ENCODE assay signal across 2 cellular contexts in genomic region chr19:18117364-18117691, GRCh38.
TF ChIP-seq lines count a peak whose summit lies in the region.

No MANE protein-coding gene starts in this region.

TF ChIP-seq in HepG2, 621 proteins besides CTCF, POLR2A, EP300 and RAD21:
- TF ChIP-seq NFYB (CRISPR knock-in tag; IDR thresholded peaks at IDR 0.05) (no peak), TBL1XR1 (IDR thresholded peaks at IDR 0.05; ENCODE audit: borderline replicate concordance, low read length, partially characterized antibody) (no peak), ZNF10 (CRISPR knock-in tag; IDR thresholded peaks at IDR 0.05; ENCODE audit: borderline replicate concordance, low read depth) (no peak), SIX4 (CRISPR knock-in tag; IDR thresholded peaks at IDR 0.05) (no peak), TIGD3 (CRISPR knock-in tag; IDR thresholded peaks at IDR 0.05; ENCODE audit: borderline replicate concordance) (no peak), ZNF296 (CRISPR knock-in tag; conservative IDR thresholded peaks at IDR 0.05) (no peak), GATAD1 (CRISPR knock-in tag; IDR thresholded peaks at IDR 0.05) (no peak), NRL (CRISPR knock-in tag; IDR thresholded peaks at IDR 0.05; ENCODE audit: borderline replicate concordance) (no peak), ZNF883 (CRISPR knock-in tag; IDR thresholded peaks at IDR 0.05; ENCODE audit: not compliant biosample characterization) (no peak), TBX2 (CRISPR knock-in tag; IDR thresholded peaks at IDR 0.05; ENCODE audit: borderline replicate concordance) (no peak), CCAR2 (optimal IDR thresholded peaks at IDR 0.05; ENCODE audit: low read depth, low read length) (no peak), ELF4 (CRISPR knock-in tag; IDR thresholded peaks at IDR 0.05; ENCODE audit: borderline replicate concordance) (no peak), RARA (CRISPR knock-in tag; IDR thresholded peaks at IDR 0.05) (no peak)
- TF ChIP-seq, protein P1, sequence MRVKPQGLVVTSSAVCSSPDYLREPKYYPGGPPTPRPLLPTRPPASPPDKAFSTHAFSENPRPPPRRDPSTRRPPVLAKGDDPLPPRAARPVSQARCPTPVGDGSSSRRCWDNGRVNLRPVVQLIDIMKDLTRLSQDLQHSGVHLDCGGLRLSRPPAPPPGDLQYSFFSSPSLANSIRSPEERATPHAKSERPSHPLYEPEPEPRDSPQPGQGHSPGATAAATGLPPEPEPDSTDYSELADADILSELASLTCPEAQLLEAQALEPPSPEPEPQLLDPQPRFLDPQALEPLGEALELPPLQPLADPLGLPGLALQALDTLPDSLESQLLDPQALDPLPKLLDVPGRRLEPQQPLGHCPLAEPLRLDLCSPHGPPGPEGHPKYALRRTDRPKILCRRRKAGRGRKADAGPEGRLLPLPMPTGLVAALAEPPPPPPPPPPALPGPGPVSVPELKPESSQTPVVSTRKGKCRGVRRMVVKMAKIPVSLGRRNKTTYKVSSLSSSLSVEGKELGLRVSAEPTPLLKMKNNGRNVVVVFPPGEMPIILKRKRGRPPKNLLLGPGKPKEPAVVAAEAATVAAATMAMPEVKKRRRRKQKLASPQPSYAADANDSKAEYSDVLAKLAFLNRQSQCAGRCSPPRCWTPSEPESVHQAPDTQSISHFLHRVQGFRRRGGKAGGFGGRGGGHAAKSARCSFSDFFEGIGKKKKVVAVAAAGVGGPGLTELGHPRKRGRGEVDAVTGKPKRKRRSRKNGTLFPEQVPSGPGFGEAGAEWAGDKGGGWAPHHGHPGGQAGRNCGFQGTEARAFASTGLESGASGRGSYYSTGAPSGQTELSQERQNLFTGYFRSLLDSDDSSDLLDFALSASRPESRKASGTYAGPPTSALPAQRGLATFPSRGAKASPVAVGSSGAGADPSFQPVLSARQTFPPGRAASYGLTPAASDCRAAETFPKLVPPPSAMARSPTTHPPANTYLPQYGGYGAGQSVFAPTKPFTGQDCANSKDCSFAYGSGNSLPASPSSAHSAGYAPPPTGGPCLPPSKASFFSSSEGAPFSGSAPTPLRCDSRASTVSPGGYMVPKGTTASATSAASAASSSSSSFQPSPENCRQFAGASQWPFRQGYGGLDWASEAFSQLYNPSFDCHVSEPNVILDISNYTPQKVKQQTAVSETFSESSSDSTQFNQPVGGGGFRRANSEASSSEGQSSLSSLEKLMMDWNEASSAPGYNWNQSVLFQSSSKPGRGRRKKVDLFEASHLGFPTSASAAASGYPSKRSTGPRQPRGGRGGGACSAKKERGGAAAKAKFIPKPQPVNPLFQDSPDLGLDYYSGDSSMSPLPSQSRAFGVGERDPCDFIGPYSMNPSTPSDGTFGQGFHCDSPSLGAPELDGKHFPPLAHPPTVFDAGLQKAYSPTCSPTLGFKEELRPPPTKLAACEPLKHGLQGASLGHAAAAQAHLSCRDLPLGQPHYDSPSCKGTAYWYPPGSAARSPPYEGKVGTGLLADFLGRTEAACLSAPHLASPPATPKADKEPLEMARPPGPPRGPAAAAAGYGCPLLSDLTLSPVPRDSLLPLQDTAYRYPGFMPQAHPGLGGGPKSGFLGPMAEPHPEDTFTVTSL (CRISPR knock-in tag; IDR thresholded peaks at IDR 0.05; ENCODE audit: borderline replicate concordance) = no peak

TF ChIP-seq in GM12878, 131 proteins besides CTCF, POLR2A, EP300 and RAD21:
- TF ChIP-seq HDGF (IDR thresholded peaks at IDR 0.05) (0 out of 2 replicates have a peak, but pooled peaks have one; percentile 22), MXI1 (IDR thresholded peaks at IDR 0.05; ENCODE audit: low read depth, low read length) (no peak)
